In genomic region chr10:78996449-78997129, GRCh38 we compare ENCODE assay signal across 15 cellular contexts.
"Had no signal": no experiment of that assay in that cellular context is flagged by ENCODE, and none has a peak within 500 bp of the region (broad histone marks: within the 10 kb centered on the region; RNA-seq: fewer than 3 reads in every experiment).

No MANE protein-coding gene starts in this region.

- H3K9me3 Mint-ChIP-seq: activated CD4-positive, alpha-beta T cell treated with anti-CD3 and anti-CD28 coated beads, Interleukin-2, amount 10 ng/mL, durations not matched to agents 7 days and 5 days; activated naive CD4-positive, alpha-beta T cell treated with anti-CD3 and anti-CD28 coated beads, Interleukin-2, amount 10 ng/mL, durations not matched to agents 7 days and 5 days; activated T-helper 17 cell treated with anti-CD3 and anti-CD28 coated beads, Interleukin-2, amount 50 U/mL, for 72 hours; immature natural killer cell; natural killer cell; T-helper 1 cell treated with Interleukin-12 subunit alpha and Interleukin-12 subunit beta and Interleukin-4 antibody, amounts not matched to agents 30 μg/mL and 1 μg/mL, for 36 hours had no signal

- DNase-seq: activated CD4-positive, alpha-beta T cell treated with anti-CD3 and anti-CD28 coated beads, Interleukin-2, amount 10 ng/mL, durations not matched to agents 7 days and 5 days; activated CD4-positive, CD25-positive, alpha-beta regulatory T cell; activated CD8-positive, alpha-beta memory T cell treated with anti-CD3 and anti-CD28 coated beads for 24 hours; activated naive CD4-positive, alpha-beta T cell treated with anti-CD3 and anti-CD28 coated beads, Interleukin-2, amount 10 ng/mL, durations not matched to agents 7 days and 5 days; amniotic stem cell; dermis blood vessel endothelial cell; immature natural killer cell; mammary epithelial cell; natural killer cell; retina had no signal

- H3K4me3 ChIP-seq: pancreas, smooth muscle cell, tibial artery had no signal

- H3K36me3 ChIP-seq: pancreas, tibial artery had no signal

- H3K4me1 Mint-ChIP-seq: activated T-helper 17 cell treated with anti-CD3 and anti-CD28 coated beads, Interleukin-2, amount 50 U/mL, for 72 hours had no signal

- H3K27ac Mint-ChIP-seq: activated CD4-positive, alpha-beta T cell treated with anti-CD3 and anti-CD28 coated beads, Interleukin-2, amount 10 ng/mL, durations not matched to agents 7 days and 5 days; activated naive CD4-positive, alpha-beta T cell treated with anti-CD3 and anti-CD28 coated beads, Interleukin-2, amount 10 ng/mL, durations not matched to agents 7 days and 5 days; immature natural killer cell; natural killer cell; T-helper 1 cell treated with Interleukin-12 subunit alpha and Interleukin-12 subunit beta and Interleukin-4 antibody, amounts not matched to agents 30 μg/mL and 1 μg/mL, for 36 hours had no signal

- H3K4me1 ChIP-seq: pancreas, tibial artery had no signal

- H3K9me3 ChIP-seq: pancreas, tibial artery had no signal

- H3K4me3 Mint-ChIP-seq: activated CD4-positive, alpha-beta T cell treated with anti-CD3 and anti-CD28 coated beads, Interleukin-2, amount 10 ng/mL, durations not matched to agents 7 days and 5 days; activated naive CD4-positive, alpha-beta T cell treated with anti-CD3 and anti-CD28 coated beads, Interleukin-2, amount 10 ng/mL, durations not matched to agents 7 days and 5 days; activated T-helper 17 cell treated with anti-CD3 and anti-CD28 coated beads, Interleukin-2, amount 50 U/mL, for 72 hours; immature natural killer cell; natural killer cell; T-helper 1 cell treated with Interleukin-12 subunit alpha and Interleukin-12 subunit beta and Interleukin-4 antibody, amounts not matched to agents 30 μg/mL and 1 μg/mL, for 36 hours had no signal

- H3K27me3 ChIP-seq: pancreas had no signal

- H3K27me3 Mint-ChIP-seq: activated T-helper 17 cell treated with anti-CD3 and anti-CD28 coated beads, Interleukin-2, amount 50 U/mL, for 72 hours had no signal

- H3K4me2 ChIP-seq: smooth muscle cell had no signal

- H3K27ac ChIP-seq: pancreas, tibial artery had no signal

- ATAC-seq: activated T-helper 17 cell treated with anti-CD3 and anti-CD28 coated beads, Interleukin-2, amount 50 U/mL, for 72 hours; natural killer cell; pancreas had no signal

- H3K36me3 Mint-ChIP-seq: activated naive CD4-positive, alpha-beta T cell treated with anti-CD3 and anti-CD28 coated beads, Interleukin-2, amount 10 ng/mL, durations not matched to agents 7 days and 5 days; immature natural killer cell; natural killer cell had no signal
